ENCODE assay signal across 27 cellular contexts in the genomic region with DNA sequence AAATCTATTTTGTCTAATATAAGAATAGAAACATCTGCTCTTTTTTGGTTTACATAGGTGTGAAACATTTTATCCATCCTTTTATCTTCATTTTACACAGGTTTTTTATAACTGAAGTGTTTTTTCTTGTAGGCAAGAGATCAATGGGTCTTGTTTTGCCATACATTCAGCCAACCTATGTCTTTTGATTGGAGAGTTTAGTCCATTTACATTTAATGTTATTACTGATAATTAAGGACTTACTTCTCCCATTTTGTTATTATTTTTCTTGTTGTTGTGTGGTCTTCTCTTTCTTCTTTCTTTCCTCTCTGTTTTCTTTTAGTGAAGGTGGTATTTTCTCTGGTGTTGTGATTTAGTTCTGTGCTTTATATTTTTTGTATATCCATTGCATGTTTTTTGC.
"Had no signal": no experiment of that assay in that cellular context is flagged by ENCODE, and none has a peak within 500 bp of the region (broad histone marks: within the 10 kb centered on the region; RNA-seq: fewer than 3 reads in every experiment).

No MANE protein-coding gene starts in this region.

- ATAC-seq: stimulated activated effector memory CD8-positive, alpha-beta T cell treated with anti-CD3 and anti-CD28 coated beads, Interleukin-12 subunit alpha, Interleukin-12 subunit beta, amount 100 ng/mL, for 72 hours; stimulated activated memory B cell treated with anti-CD40 and anti-IgM and Interleukin-4, amounts not matched to agents 10 μg/mL and 1 μg/mL and 100 μg/mL, for 72 hours; stimulated activated naive B cell treated with anti-CD40 and anti-IgM and Interleukin-4, amounts not matched to agents 10 μg/mL and 1 μg/mL and 100 μg/mL, for 72 hours; stimulated activated naive CD8-positive, alpha-beta T cell treated with anti-CD3 and anti-CD28 coated beads, Interleukin-15, amount 100 ng/mL, for 72 hours; stimulated activated naive CD8-positive, alpha-beta T cell treated with anti-CD3 and anti-CD28 coated beads, Interleukin-15, Interleukin-2, amounts not matched to agents 100 U/mL and 50 U/mL, for 24 hours; upper lobe of right lung had no signal

- H3K36me3 ChIP-seq: stomach, suprapubic skin, thoracic aorta, thyroid gland, tibial artery, tibial nerve, transverse colon, upper lobe of left lung, upper lobe of right lung, uterus, vagina had no signal

- H3K27me3 ChIP-seq: stomach, suprapubic skin, testis, thyroid gland, tibial artery, tibial nerve, transverse colon, upper lobe of left lung, upper lobe of right lung, uterus, vagina had no signal

- DNase-seq: stimulated activated CD4-positive, alpha-beta T cell treated with anti-CD3 and anti-CD28 coated beads, Interleukin-2, amount 100 ng/mL, for 48 hours; stimulated activated CD4-positive, alpha-beta T cell treated with anti-CD3 and anti-CD28 coated beads, Interleukin-4, amount 100 ng/mL, for 1 hour; stimulated activated CD4-positive, alpha-beta T cell treated with anti-CD3 and anti-CD28 coated beads, Interleukin-4, amount 100 ng/mL, for 24 hours; stimulated activated CD4-positive, alpha-beta T cell treated with anti-CD3 and anti-CD28 coated beads, Interleukin-4, amount 100 ng/mL, for 4 hours; stimulated activated CD8-positive, alpha-beta memory T cell treated with anti-CD3 and anti-CD28 coated beads, Interleukin-4, amount 100 ng/mL, for 48 hours; stimulated activated naive B cell treated with anti-CD40 and anti-IgM and Interleukin-4, amounts not matched to agents 10 μg/mL and 1 μg/mL and 100 μg/mL, for 72 hours; stimulated activated naive CD4-positive, alpha-beta T cell; stimulated activated naive CD4-positive, alpha-beta T cell treated with Interleukin-2 at 50 U/mL for 16 hours; stimulated activated naive CD8-positive, alpha-beta T cell treated with anti-CD3 and anti-CD28 coated beads, Interleukin-15, amount 100 ng/mL, for 72 hours; stimulated activated naive CD8-positive, alpha-beta T cell treated with anti-CD3 and anti-CD28 coated beads, Interleukin-15, Interleukin-2, amounts not matched to agents 100 U/mL and 50 U/mL, for 24 hours; stomach; substantia nigra; testis; thyroid gland; tibial artery; transverse colon; trophoblast cell; upper lobe of left lung; upper lobe of right lung; uterus had no signal

- H3K4me3 ChIP-seq: stomach, suprapubic skin, testis, thoracic aorta, thyroid gland, tibial artery, tibial nerve, transverse colon, upper lobe of left lung, upper lobe of right lung, uterus, vagina had no signal

- FAIRE-seq: urothelium cell line had no signal

- H3K9me3 ChIP-seq: testis, thoracic aorta, thyroid gland, upper lobe of left lung, uterus, vagina had no signal

- H3K4me1 ChIP-seq: stomach, suprapubic skin, testis, thyroid gland, tibial artery, tibial nerve, transverse colon, upper lobe of left lung, upper lobe of right lung, uterus, vagina had no signal

- H3K27ac ChIP-seq: stomach, suprapubic skin, testis, thoracic aorta, thyroid gland, tibial artery, tibial nerve, transverse colon, upper lobe of left lung, upper lobe of right lung, uterus, vagina had no signal
